Comparison of ENCODE assay signal across 1 cellular context in the genomic region with DNA sequence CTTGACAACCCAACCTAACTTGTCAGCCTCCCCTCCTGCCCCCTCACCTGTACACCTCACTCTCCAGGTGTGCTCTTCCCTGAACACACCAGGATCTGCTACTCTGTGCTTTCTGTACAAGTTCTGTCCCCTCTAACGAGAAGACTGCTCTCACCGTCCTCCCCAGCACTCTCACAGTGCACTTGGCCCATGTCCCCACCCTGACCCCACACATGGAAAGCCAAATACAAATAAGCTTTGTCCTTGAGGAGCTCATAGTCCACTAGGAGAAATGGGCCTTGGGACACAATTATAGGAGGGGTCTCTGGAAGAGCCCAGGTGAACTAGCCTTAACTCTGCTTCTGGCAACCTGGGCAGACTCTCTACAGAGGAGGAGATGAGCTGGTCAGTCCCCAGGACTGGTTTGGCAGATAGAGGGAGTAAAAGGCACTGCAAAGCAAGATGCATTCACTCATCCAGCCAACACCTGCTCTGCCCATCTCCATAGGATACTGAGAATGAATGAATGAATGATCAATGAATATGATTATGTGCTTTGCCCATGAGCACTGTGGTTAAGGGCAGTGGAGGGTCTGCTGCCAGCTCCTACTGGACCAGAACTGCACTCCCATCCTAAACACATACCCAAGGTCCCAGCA.
TF ChIP-seq lines count a peak whose summit lies in the region.

No MANE protein-coding gene starts in this region.

TF ChIP-seq in HepG2, 621 proteins besides CTCF, POLR2A, EP300 and RAD21 (continued from another document and continues in another):
- TF ChIP-seq KDM2A (CRISPR knock-in tag; IDR thresholded peaks at IDR 0.05; ENCODE audit: borderline replicate concordance, low read depth) (no peak), THAP8 (CRISPR knock-in tag; IDR thresholded peaks at IDR 0.05; ENCODE audit: borderline replicate concordance) (no peak), ZFP36 (IDR thresholded peaks at IDR 0.05; ENCODE audit: borderline replicate concordance, low read depth, low read length, partially characterized antibody) (no peak), HOXA9 (CRISPR knock-in tag; IDR thresholded peaks at IDR 0.05; ENCODE audit: borderline replicate concordance) (no peak), SP140L (CRISPR knock-in tag; IDR thresholded peaks at IDR 0.05; ENCODE audit: borderline replicate concordance) (no peak), ZBTB7B (CRISPR knock-in tag; IDR thresholded peaks at IDR 0.05) (peak; percentile 34; the same call in 1 of the 2 replicates), ZNF142 (CRISPR knock-in tag; IDR thresholded peaks at IDR 0.05) (no peak), HIVEP1 (CRISPR knock-in tag; IDR thresholded peaks at IDR 0.05) (no peak), CAMTA2 (CRISPR knock-in tag; IDR thresholded peaks at IDR 0.05; ENCODE audit: borderline replicate concordance) (no peak), ZNF512B (CRISPR knock-in tag; IDR thresholded peaks at IDR 0.05; ENCODE audit: borderline replicate concordance) (0 out of 2 replicates have a peak, but pooled peaks have one; percentile 68), ZNF777 (CRISPR knock-in tag; IDR thresholded peaks at IDR 0.05) (no peak), KDM5A (IDR thresholded peaks at IDR 0.05; ENCODE audit: borderline replicate concordance, low read length) (no peak), NONO (IDR thresholded peaks at IDR 0.05) (no peak), NONO (CRISPR knock-in tag; conservative IDR thresholded peaks at IDR 0.05) (peak; percentile 79), ZNF619 (CRISPR knock-in tag; IDR thresholded peaks at IDR 0.05) (no peak), ZNF607 (CRISPR knock-in tag; IDR thresholded peaks at IDR 0.05; ENCODE audit: borderline replicate concordance) (no peak), ADNP (CRISPR knock-in tag; IDR thresholded peaks at IDR 0.05) (no peak), ZNF30 (CRISPR knock-in tag; IDR thresholded peaks at IDR 0.05) (no peak), ZNF629 (CRISPR knock-in tag; conservative IDR thresholded peaks at IDR 0.05) (peak; percentile 71), ZSCAN9 (CRISPR knock-in tag; IDR thresholded peaks at IDR 0.05; ENCODE audit: borderline replicate concordance) (no peak), NR2F6 (IDR thresholded peaks at IDR 0.05) (no peak), NR2F6 (CRISPR knock-in tag; IDR thresholded peaks at IDR 0.05) (0 out of 2 replicates have a peak, but pooled peaks have one; percentile 46), ARID3A (IDR thresholded peaks at IDR 0.05; ENCODE audit: low read depth, low read length) (no peak), PATZ1 (CRISPR knock-in tag; IDR thresholded peaks at IDR 0.05) (peak; percentile 79; the same call in 1 of the 2 replicates), ZNF674 (CRISPR knock-in tag; IDR thresholded peaks at IDR 0.05; ENCODE audit: low read depth) (no peak), GTF3A (CRISPR knock-in tag; conservative IDR thresholded peaks at IDR 0.05) (no peak), SNAI1 (CRISPR knock-in tag; IDR thresholded peaks at IDR 0.05; ENCODE audit: borderline replicate concordance) (no peak), HDAC2 (CRISPR knock-in tag; IDR thresholded peaks at IDR 0.05) (peak; percentile 16; the same call in 1 of the 2 replicates), ATF7 (IDR thresholded peaks at IDR 0.05) (no peak), ATF7 (CRISPR knock-in tag; IDR thresholded peaks at IDR 0.05) (no peak), MIXL1 (CRISPR knock-in tag; IDR thresholded peaks at IDR 0.05) (peak; percentile 54; the same call in 1 of the 2 replicates)
- TF ChIP-seq, protein P1, sequence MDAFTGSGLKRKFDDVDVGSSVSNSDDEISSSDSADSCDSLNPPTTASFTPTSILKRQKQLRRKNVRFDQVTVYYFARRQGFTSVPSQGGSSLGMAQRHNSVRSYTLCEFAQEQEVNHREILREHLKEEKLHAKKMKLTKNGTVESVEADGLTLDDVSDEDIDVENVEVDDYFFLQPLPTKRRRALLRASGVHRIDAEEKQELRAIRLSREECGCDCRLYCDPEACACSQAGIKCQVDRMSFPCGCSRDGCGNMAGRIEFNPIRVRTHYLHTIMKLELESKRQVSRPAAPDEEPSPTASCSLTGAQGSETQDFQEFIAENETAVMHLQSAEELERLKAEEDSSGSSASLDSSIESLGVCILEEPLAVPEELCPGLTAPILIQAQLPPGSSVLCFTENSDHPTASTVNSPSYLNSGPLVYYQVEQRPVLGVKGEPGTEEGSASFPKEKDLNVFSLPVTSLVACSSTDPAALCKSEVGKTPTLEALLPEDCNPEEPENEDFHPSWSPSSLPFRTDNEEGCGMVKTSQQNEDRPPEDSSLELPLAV (CRISPR knock-in tag; conservative IDR thresholded peaks at IDR 0.05; ENCODE audit: low read depth) = no peak
- TF ChIP-seq, protein P2, sequence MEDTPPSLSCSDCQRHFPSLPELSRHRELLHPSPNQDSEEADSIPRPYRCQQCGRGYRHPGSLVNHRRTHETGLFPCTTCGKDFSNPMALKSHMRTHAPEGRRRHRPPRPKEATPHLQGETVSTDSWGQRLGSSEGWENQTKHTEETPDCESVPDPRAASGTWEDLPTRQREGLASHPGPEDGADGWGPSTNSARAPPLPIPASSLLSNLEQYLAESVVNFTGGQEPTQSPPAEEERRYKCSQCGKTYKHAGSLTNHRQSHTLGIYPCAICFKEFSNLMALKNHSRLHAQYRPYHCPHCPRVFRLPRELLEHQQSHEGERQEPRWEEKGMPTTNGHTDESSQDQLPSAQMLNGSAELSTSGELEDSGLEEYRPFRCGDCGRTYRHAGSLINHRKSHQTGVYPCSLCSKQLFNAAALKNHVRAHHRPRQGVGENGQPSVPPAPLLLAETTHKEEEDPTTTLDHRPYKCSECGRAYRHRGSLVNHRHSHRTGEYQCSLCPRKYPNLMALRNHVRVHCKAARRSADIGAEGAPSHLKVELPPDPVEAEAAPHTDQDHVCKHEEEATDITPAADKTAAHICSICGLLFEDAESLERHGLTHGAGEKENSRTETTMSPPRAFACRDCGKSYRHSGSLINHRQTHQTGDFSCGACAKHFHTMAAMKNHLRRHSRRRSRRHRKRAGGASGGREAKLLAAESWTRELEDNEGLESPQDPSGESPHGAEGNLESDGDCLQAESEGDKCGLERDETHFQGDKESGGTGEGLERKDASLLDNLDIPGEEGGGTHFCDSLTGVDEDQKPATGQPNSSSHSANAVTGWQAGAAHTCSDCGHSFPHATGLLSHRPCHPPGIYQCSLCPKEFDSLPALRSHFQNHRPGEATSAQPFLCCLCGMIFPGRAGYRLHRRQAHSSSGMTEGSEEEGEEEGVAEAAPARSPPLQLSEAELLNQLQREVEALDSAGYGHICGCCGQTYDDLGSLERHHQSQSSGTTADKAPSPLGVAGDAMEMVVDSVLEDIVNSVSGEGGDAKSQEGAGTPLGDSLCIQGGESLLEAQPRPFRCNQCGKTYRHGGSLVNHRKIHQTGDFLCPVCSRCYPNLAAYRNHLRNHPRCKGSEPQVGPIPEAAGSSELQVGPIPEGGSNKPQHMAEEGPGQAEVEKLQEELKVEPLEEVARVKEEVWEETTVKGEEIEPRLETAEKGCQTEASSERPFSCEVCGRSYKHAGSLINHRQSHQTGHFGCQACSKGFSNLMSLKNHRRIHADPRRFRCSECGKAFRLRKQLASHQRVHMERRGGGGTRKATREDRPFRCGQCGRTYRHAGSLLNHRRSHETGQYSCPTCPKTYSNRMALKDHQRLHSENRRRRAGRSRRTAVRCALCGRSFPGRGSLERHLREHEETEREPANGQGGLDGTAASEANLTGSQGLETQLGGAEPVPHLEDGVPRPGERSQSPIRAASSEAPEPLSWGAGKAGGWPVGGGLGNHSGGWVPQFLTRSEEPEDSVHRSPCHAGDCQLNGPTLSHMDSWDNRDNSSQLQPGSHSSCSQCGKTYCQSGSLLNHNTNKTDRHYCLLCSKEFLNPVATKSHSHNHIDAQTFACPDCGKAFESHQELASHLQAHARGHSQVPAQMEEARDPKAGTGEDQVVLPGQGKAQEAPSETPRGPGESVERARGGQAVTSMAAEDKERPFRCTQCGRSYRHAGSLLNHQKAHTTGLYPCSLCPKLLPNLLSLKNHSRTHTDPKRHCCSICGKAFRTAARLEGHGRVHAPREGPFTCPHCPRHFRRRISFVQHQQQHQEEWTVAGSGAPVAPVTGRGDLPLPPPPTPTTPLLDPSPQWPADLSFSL (CRISPR knock-in tag; IDR thresholded peaks at IDR 0.05) = no peak
